ENCODE assay signal across 11 cellular contexts in the genomic region with DNA sequence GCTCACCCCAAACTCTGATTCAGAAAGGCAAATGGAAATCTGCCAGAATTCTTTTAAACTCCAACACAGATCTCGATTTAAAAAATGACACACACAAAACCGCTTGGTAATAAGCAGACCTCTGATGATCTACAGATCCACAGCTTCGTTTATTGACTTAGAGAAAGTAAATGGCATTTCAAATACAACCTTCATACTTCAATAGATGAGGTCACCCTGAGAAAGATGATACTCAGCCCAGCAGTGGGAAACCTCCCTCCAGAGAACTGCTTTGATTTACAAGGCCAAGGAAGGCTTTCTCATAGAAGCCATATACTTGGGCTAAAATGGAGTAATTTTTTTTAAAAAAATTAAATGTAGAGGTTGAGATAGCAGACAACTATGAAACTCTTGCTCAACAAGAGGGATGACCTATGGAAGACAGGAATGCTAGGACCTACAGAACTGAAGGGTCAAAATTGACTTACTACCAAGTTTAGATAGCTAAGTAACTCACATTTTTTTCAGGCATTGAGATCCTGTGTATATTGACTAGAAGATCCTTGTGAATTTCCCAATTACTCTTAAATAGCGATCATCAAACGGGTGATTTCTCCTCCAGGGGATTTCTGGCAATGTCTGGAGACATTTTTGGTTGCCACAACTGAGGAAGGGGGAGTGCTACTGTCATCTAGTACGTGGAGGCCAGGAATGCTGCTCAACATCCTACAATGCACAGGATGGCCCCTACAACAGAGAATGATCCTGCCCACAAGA.
DNase-seq lines count a peak whose midpoint lies in the region; ATAC-seq lines count a peak whose summit lies in the region.
"Had no signal": no experiment of that assay in that cellular context is flagged by ENCODE, and none has a peak within 500 bp of the region (broad histone marks: within the 10 kb centered on the region; RNA-seq: fewer than 3 reads in every experiment).

No MANE protein-coding gene starts in this region.

- no peaks in the 10 kb centered on the region for H3K9me3 Mint-ChIP-seq in effector memory CD8-positive, alpha-beta T cell
- H3K9me3 Mint-ChIP-seq: activated CD4-positive, alpha-beta memory T cell treated with anti-CD3 and anti-CD28 coated beads, Interleukin-2, amount 10 ng/mL, durations not matched to agents 7 days and 5 days; stimulated activated naive CD8-positive, alpha-beta T cell treated with anti-CD3 and anti-CD28 coated beads, Interleukin-15, amount 100 ng/mL, for 72 hours had no signal

- no peak overlapping the region for H3K4me3 ChIP-seq in skeletal muscle cell (ENCODE audit: low read depth, low read length)
- H3K4me3 ChIP-seq: coronary artery had no signal

- H3K27me3 Mint-ChIP-seq in effector memory CD8-positive, alpha-beta T cell = no peaks in the 10 kb centered on the region
- H3K27me3 Mint-ChIP-seq: activated CD4-positive, alpha-beta memory T cell treated with anti-CD3 and anti-CD28 coated beads, Interleukin-2, amount 10 ng/mL, durations not matched to agents 7 days and 5 days; stimulated activated naive CD8-positive, alpha-beta T cell treated with anti-CD3 and anti-CD28 coated beads, Interleukin-15, amount 100 ng/mL, for 72 hours had no signal

- H3K27ac Mint-ChIP-seq in effector memory CD8-positive, alpha-beta T cell = peak overlapping the region; percentile 72 to 97
- H3K27ac Mint-ChIP-seq: activated CD4-positive, alpha-beta memory T cell treated with anti-CD3 and anti-CD28 coated beads, Interleukin-2, amount 10 ng/mL, durations not matched to agents 7 days and 5 days; stimulated activated naive CD8-positive, alpha-beta T cell treated with anti-CD3 and anti-CD28 coated beads, Interleukin-15, amount 100 ng/mL, for 72 hours had no signal

- peak; percentile 59 for DNase-seq in GM03348 (ENCODE audit: low spot score)
- peak; percentile 61 for DNase-seq in NCI-H748 (lab: John Stamatoyannopoulos, UW; ENCODE audit: unreplicated experiment)
- no peak for DNase-seq in effector memory CD8-positive, alpha-beta T cell
- DNase-seq in skeletal muscle cell (ENCODE audit: low read depth) = peak; percentile 96
- DNase-seq in LoVo (ENCODE audit: low spot score) = no peak
- no peak for DNase-seq in NCI-H2081 (lab: John Stamatoyannopoulos, UW)
- no peak for DNase-seq in middle frontal gyrus (ENCODE audit: extremely low spot score, low spot score)
- DNase-seq: activated CD4-positive, alpha-beta memory T cell treated with anti-CD3 and anti-CD28 coated beads, Interleukin-2, amount 10 ng/mL, durations not matched to agents 7 days and 5 days; OCI-M1; stimulated activated naive CD8-positive, alpha-beta T cell treated with anti-CD3 and anti-CD28 coated beads, Interleukin-15, amount 100 ng/mL, for 72 hours had no signal

- peaks cover 53% of the 10 kb centered on the region for H3K36me3 Mint-ChIP-seq in effector memory CD8-positive, alpha-beta T cell (ENCODE audit: insufficient read depth)

- peak overlapping the region in 1 of 2 donors; percentile 68 for H3K4me3 Mint-ChIP-seq in effector memory CD8-positive, alpha-beta T cell
- H3K4me3 Mint-ChIP-seq: activated CD4-positive, alpha-beta memory T cell treated with anti-CD3 and anti-CD28 coated beads, Interleukin-2, amount 10 ng/mL, durations not matched to agents 7 days and 5 days; stimulated activated naive CD8-positive, alpha-beta T cell treated with anti-CD3 and anti-CD28 coated beads, Interleukin-15, amount 100 ng/mL, for 72 hours had no signal

- peaks cover 78 to 82% of the 10 kb centered on the region in 2 donors for H3K4me1 Mint-ChIP-seq in effector memory CD8-positive, alpha-beta T cell (ENCODE audit: low read depth in 2 of 2)

- ATAC-seq in effector memory CD8-positive, alpha-beta T cell (replicated peaks) = no peak

Comparison
In these comparisons a context has a peak if more than half of its experiments do, and no peak if none do; other contexts are left out.
1. DNase-seq: peak in GM03348 (single experiment), NCI-H748 (single experiment) and skeletal muscle cell (single experiment); none in effector memory CD8-positive, alpha-beta T cell (0 of 3), LoVo (single experiment), NCI-H2081 (0 of 2) and middle frontal gyrus (single experiment).